1 cellular context compared by ENCODE assay signal in the genomic region with DNA sequence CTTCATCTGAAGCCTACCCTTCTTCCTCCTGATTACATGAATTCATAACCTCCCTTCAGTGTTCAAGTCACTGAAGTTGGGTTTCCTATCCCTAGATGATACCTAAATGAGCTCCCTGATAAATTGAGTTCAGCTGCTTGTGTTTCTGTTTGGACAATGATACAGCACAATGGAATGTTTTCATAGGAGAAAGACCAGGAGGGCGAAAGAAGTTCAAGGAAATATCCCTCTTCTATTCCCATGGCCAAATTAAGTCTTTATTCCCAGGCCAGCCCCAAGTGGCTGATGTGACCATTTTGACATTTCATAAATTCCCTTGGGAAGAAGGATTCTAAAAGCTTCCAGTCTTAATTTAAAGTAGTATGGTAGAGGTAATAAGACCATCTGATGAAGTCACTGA.
TF ChIP-seq lines count a peak whose summit lies in the region.

No MANE protein-coding gene starts in this region.

TF ChIP-seq in SK-N-SH, 30 proteins besides CTCF, POLR2A, EP300 and RAD21 (continued from another document):
- TF ChIP-seq, protein P1, sequence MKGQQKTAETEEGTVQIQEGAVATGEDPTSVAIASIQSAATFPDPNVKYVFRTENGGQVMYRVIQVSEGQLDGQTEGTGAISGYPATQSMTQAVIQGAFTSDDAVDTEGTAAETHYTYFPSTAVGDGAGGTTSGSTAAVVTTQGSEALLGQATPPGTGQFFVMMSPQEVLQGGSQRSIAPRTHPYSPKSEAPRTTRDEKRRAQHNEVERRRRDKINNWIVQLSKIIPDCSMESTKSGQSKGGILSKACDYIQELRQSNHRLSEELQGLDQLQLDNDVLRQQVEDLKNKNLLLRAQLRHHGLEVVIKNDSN (IDR thresholded peaks at IDR 0.05; ENCODE audit: borderline replicate concordance, low read depth): no peak
- TF ChIP-seq TCF12 (IDR thresholded peaks at IDR 0.05): peak; percentile 72
- no peak for TF ChIP-seq CHD2 (IDR thresholded peaks at IDR 0.05; ENCODE audit: low read length, partially characterized antibody)
- TF ChIP-seq POLR2AphosphoS5 (IDR thresholded peaks at IDR 0.05; ENCODE audit: low read depth, low read length): no peak
- no peak for TF ChIP-seq NRF1 (IDR thresholded peaks at IDR 0.05; ENCODE audit: low read depth, low read length)
- TF ChIP-seq MEF2A (IDR thresholded peaks at IDR 0.05; ENCODE audit: borderline replicate concordance, low read depth): 0 out of 2 replicates have a peak, but pooled peaks have one; percentile 6
- TF ChIP-seq, protein P2, sequence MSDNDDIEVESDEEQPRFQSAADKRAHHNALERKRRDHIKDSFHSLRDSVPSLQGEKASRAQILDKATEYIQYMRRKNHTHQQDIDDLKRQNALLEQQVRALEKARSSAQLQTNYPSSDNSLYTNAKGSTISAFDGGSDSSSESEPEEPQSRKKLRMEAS (IDR thresholded peaks at IDR 0.05; ENCODE audit: low read depth): no peak
- TF ChIP-seq RXRA (IDR thresholded peaks at IDR 0.05; ENCODE audit: borderline replicate concordance, low read depth): no peak; the same call in 1 of the 2 replicates
- peak; percentile 22; the same call in 1 of the 2 replicates for TF ChIP-seq PBX3 (IDR thresholded peaks at IDR 0.05)
- TF ChIP-seq NFIC (IDR thresholded peaks at IDR 0.05; ENCODE audit: borderline replicate concordance): peak; percentile 11; the same call in 1 of the 2 replicates
- no peak for TF ChIP-seq TAF1 (IDR thresholded peaks at IDR 0.05; ENCODE audit: borderline replicate concordance, low read depth, low read length)
- TF ChIP-seq FOXM1 (IDR thresholded peaks at IDR 0.05; ENCODE audit: low read depth): no peak
TF ChIP-seq in SK-N-SH: peak in this region for 6.
